Comparison of ENCODE assay signal across 1 cellular context in genomic region chr19:18350490-18350889, GRCh38.
TF ChIP-seq lines count a peak whose summit lies in the region.

No MANE protein-coding gene starts in this region.

TF ChIP-seq in K562, 482 proteins besides CTCF, POLR2A, EP300 and RAD21:
- TF ChIP-seq RBM25 (IDR thresholded peaks at IDR 0.05; ENCODE audit: low read depth, low read length, severe bottlenecking) (peak; percentile 27), KDM2B (CRISPR knock-in tag; IDR thresholded peaks at IDR 0.05) (no peak), ZNF146 (CRISPR knock-in tag; IDR thresholded peaks at IDR 0.05; ENCODE audit: unreplicated experiment) (peak; percentile 98), HDAC2 (IDR thresholded peaks at IDR 0.05) (no peak)
